In the genomic region with DNA sequence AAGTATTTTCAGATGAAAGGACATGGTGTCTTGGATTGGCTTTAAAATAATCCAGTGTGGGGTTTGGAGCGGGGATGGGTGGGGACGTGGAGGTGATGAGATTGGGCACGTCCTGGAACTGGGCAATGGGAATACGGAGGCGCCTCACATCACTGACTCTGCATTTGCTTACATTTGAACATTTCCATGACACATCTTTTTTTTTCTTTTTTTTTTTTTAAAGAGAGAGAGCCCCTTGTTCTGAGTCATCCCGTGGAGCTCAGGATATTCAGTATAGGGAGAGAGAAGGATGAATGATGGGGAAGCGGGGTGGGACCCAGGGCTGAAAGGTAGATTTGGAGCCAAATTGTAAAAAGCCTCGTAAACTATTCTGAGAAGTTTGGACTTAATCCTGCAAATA, we compare ENCODE assay signal across 17 cellular contexts.
A peak's percentile ranks its signal among the peaks of the same experiment; 100 is the strongest.
DNase-seq lines count a peak whose midpoint lies in the region; ATAC-seq and TF ChIP-seq lines count a peak whose summit lies in the region.
"Had no signal": no experiment of that assay in that cellular context is flagged by ENCODE, and none has a peak within 500 bp of the region (broad histone marks: within the 10 kb centered on the region; RNA-seq: fewer than 3 reads in every experiment).

No MANE protein-coding gene starts in this region.

- peak overlapping the region in 11 of 12 donors; percentile 65 to 98 (median 89) for H3K27ac ChIP-seq in heart left ventricle
- H3K27ac ChIP-seq in esophagus squamous epithelium, result peak overlapping the region; percentile 56 to 91 (median 88)
- H3K27ac ChIP-seq in vagina, result peak overlapping the region; percentile 89
- H3K27ac ChIP-seq: HL-60 had no signal

- no peak for TF ChIP-seq POLR2A in heart left ventricle (IDR thresholded peaks at IDR 0.05)
- no peak for TF ChIP-seq POLR2A in esophagus squamous epithelium (IDR thresholded peaks at IDR 0.05)
- no peak for TF ChIP-seq POLR2A in vagina (IDR thresholded peaks at IDR 0.05)

- H3K4me1 ChIP-seq in heart left ventricle (peaks cover 9 to 47% (median 34%) of the 10 kb centered on the region in 12 donors), esophagus squamous epithelium (peaks cover 0 to 46% (median 31%) of the 10 kb centered on the region in 3 donors), vagina (peaks cover 55% of the 10 kb centered on the region)
- H3K4me1 ChIP-seq: parathyroid adenoma had no signal

- H3K4me3 ChIP-seq in heart left ventricle (no peak overlapping the region), esophagus squamous epithelium (no peak overlapping the region), vagina (peak overlapping the region in 1 of 2 donors; percentile 8)

- 83 to 88% (median 86%) methylated on average over 8 of the region's 8 CpGs for WGBS in heart left ventricle, 4 donors
- WGBS in esophagus squamous epithelium, 2 donors, result 38 to 43% methylated on average over 8 of the region's 8 CpGs

- H3K36me3 ChIP-seq in heart left ventricle, result no peaks in the 10 kb centered on the region
- H3K36me3 ChIP-seq in esophagus squamous epithelium, result no peaks in the 10 kb centered on the region
- no peaks in the 10 kb centered on the region for H3K36me3 ChIP-seq in vagina

- peaks cover 0 to 18% (median 8%) of the 10 kb centered on the region in 12 donors for H3K9me3 ChIP-seq in heart left ventricle
- no peaks in the 10 kb centered on the region for H3K9me3 ChIP-seq in esophagus squamous epithelium
- H3K9me3 ChIP-seq in vagina, result no peaks in the 10 kb centered on the region

- TF ChIP-seq CTCF in heart left ventricle (IDR thresholded peaks at IDR 0.05) (no peak), esophagus squamous epithelium (IDR thresholded peaks at IDR 0.05) (no peak), omental fat pad (IDR thresholded peaks at IDR 0.05) (no peak), vagina (IDR thresholded peaks at IDR 0.05) (no peak)

- no peak for DNase-seq in heart left ventricle
- no peak for DNase-seq in Right ventricle myocardium superior
- no peak for DNase-seq in esophagus squamous epithelium (lab: John Stamatoyannopoulos, UW)
- DNase-seq in omental fat pad (ENCODE audit: low spot score), result no peak
- DNase-seq in vagina (ENCODE audit: extremely low spot score in 2 of 2), result no peak
- DNase-seq: 8988T; activated CD4-positive, alpha-beta T cell treated with anti-CD3 and anti-CD28 coated beads, Interleukin-2, amount 10 ng/mL, durations not matched to agents 24 days and 14 days; activated naive CD8-positive, alpha-beta T cell treated with anti-CD3 and anti-CD28 coated beads for 36 hours; activated T-cell treated with anti-CD3 and anti-CD28 coated beads, Interleukin-2, amount 50 U/mL, for 1 hour; erythroblast; T-helper 9 cell had no signal

- ATAC-seq in heart left ventricle, result no peak
- no peak for ATAC-seq in Right ventricle myocardium superior (ENCODE audit: poor library complexity)
- ATAC-seq in omental fat pad (ENCODE audit: low FRiP score), result peak; percentile 81
- ATAC-seq in GM18873 (IDR thresholded peaks at IDR 0.05; ENCODE audit: low FRiP score, unreplicated experiment), result no peak
- ATAC-seq in GM18502 (IDR thresholded peaks at IDR 0.05; ENCODE audit: poor library complexity, unreplicated experiment), result no peak
- ATAC-seq in GM19328 (IDR thresholded peaks at IDR 0.05; ENCODE audit: unreplicated experiment), result no peak
- ATAC-seq: HCT116 had no signal

- H3K27me3 ChIP-seq in heart left ventricle (no peaks in the 10 kb centered on the region), esophagus squamous epithelium (no peaks in the 10 kb centered on the region), vagina (no peaks in the 10 kb centered on the region)

- intact Hi-C loops in heart left ventricle (cut with DNase I) (loop anchor here in 3 of 10 donors (5.0 kb wide), 3 partner anchors 45 to 80 kb away; no protein-coding TSS in a partner anchor), Right ventricle myocardium superior (cut with DNase I) (loop anchor here (5.0 kb wide), 1 partner anchor 35 kb away; no protein-coding TSS in a partner anchor), esophagus squamous epithelium (cut with DNase I) (no loop called here), vagina (cut with DNase I) (loop anchor here (5.0 kb wide), 1 partner anchor 85 kb away; no protein-coding TSS in a partner anchor)
